19 cellular contexts compared by ENCODE assay signal in genomic region chr9:87656485-87656884, GRCh38.
DNase-seq lines count a peak whose midpoint lies in the region; ATAC-seq and TF ChIP-seq lines count a peak whose summit lies in the region.
"Had no signal": no experiment of that assay in that cellular context is flagged by ENCODE, and none has a peak within 500 bp of the region (broad histone marks: within the 10 kb centered on the region; RNA-seq: fewer than 3 reads in every experiment).

No MANE protein-coding gene starts in this region.

- TF ChIP-seq CTCF in mesothelial cell of epicardium (IDR thresholded peaks at IDR 0.05; ENCODE audit: unreplicated experiment) = no peak

- H3K4me3 ChIP-seq in right cardiac atrium (ENCODE audit: low read length) = no peak overlapping the region
- H3K4me3 ChIP-seq: GM23248, heart right ventricle, spleen had no signal

- 45% methylated on average over 8 of the region's 8 CpGs for WGBS in right cardiac atrium

- no peaks in the 10 kb centered on the region for H3K4me1 ChIP-seq in right cardiac atrium (ENCODE audit: control insufficient read depth, insufficient read depth, low read length)

- DNase-seq in right cardiac atrium = no peak
- no peak for DNase-seq in left ventricle myocardium superior
- DNase-seq in fibroblast of peridontal ligament (ENCODE audit: extremely low read depth) = peak; percentile 48
- DNase-seq in mesothelial cell of epicardium (ENCODE audit: low spot score in 2 of 2, unreplicated experiment in 2 of 2) = no peak
- no peak for DNase-seq in NCI-H446 treated with DMSO at 0.1 percent for 48 hours (lab: John Stamatoyannopoulos, UW)
- no peak for DNase-seq in activated naive CD4-positive, alpha-beta T cell treated with anti-CD3 and anti-CD28 coated beads, Interleukin-2, amount 50 U/mL, for 16 hours
- no peak for DNase-seq in activated T-cell treated with anti-CD3 and anti-CD28 coated beads, Interleukin-2, amount 50 U/mL, for 48 hours
- no peak for DNase-seq in activated naive CD4-positive, alpha-beta T cell treated with Interleukin-2 at 50 U/mL for 16 hours
- DNase-seq: ACHN; activated CD4-positive, alpha-beta T cell treated with anti-CD3 and anti-CD28 coated beads for 1 hour; activated T-cell treated with anti-CD3 and anti-CD28 coated beads, Interleukin-2, amount 50 U/mL, for 4 hours; GM23248; NCI-H187 treated with DMSO at 0.1 percent for 48 hours; NCI-H69; RPMI8226; spleen; T-helper 2 cell had no signal

- no peaks in the 10 kb centered on the region for H3K9me3 ChIP-seq in right cardiac atrium (ENCODE audit: control insufficient read depth, low read length)
- H3K9me3 ChIP-seq: heart right ventricle, neutrophil, spleen had no signal

- peaks cover 48% of the 10 kb centered on the region for H3K36me3 Mint-ChIP-seq in mesothelial cell of epicardium

- no peak overlapping the region for H3K4me3 Mint-ChIP-seq in mesothelial cell of epicardium
- H3K4me3 Mint-ChIP-seq: activated T-cell treated with anti-CD3 and anti-CD28 coated beads, Interleukin-2, amount 50 U/mL, for 4 hours had no signal

- peaks cover 2% of the 10 kb centered on the region for H3K9me3 Mint-ChIP-seq in mesothelial cell of epicardium
- H3K9me3 Mint-ChIP-seq: activated T-cell treated with anti-CD3 and anti-CD28 coated beads, Interleukin-2, amount 50 U/mL, for 4 hours had no signal

- ATAC-seq in right cardiac atrium (peak; percentile 49 to 71), left ventricle myocardium superior (no peak)
- ATAC-seq: activated T-cell treated with anti-CD3 and anti-CD28 coated beads, Interleukin-2, amount 50 U/mL, for 4 hours had no signal

- peak overlapping the region; percentile 90 for H3K27ac Mint-ChIP-seq in mesothelial cell of epicardium

- H3K27me3 Mint-ChIP-seq in mesothelial cell of epicardium (ENCODE audit: low read depth) = no peaks in the 10 kb centered on the region

- no peak overlapping the region for H3K27ac ChIP-seq in right cardiac atrium (ENCODE audit: low read length)
- H3K27ac ChIP-seq: GM23248, neutrophil had no signal

- intact Hi-C loops in right cardiac atrium (cut with DNase I) (no loop called here), left ventricle myocardium superior (cut with micrococcal nuclease) (no loop called here)

- H3K27me3 ChIP-seq in right cardiac atrium (ENCODE audit: control insufficient read depth, insufficient read depth) = no peaks in the 10 kb centered on the region
- H3K27me3 ChIP-seq: neutrophil, spleen had no signal

- H3K4me1 Mint-ChIP-seq in mesothelial cell of epicardium = peaks cover 21% of the 10 kb centered on the region
